39 cellular contexts compared by ENCODE assay signal in the genomic region with DNA sequence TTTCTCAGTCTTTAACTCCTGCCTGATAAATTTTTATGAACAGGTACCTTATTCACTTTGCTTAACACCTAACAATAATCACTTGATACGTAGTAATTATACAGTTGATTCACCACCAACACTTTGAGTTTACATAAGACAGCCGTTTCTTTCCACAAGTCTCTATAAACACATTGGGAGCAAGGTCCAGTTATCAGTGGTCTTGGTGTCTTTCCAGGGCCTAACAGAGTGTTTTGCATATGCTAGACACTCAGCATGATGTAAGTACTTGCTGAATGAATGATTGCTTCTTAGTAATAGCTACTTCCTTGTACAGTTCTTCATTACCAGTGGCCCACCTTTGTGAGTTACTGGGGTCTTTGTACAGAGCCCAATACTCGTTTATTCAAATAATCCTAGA. TPM values are rescaled to one million over a fixed set of nuclear protein-coding genes. Genes with fewer than 3 reads are reported as not detected.
DNase-seq lines count a peak whose midpoint lies in the region; ATAC-seq, FAIRE-seq and TF ChIP-seq lines count a peak whose summit lies in the region.
"Had no signal": no experiment of that assay in that cellular context is flagged by ENCODE, and none has a peak within 500 bp of the region (broad histone marks: within the 10 kb centered on the region; RNA-seq: fewer than 3 reads in every experiment).

No MANE protein-coding gene starts in this region.

- H3K27ac Mint-ChIP-seq in astrocyte (ENCODE audit: unreplicated experiment) (no peak overlapping the region), nephron progenitor cell (no peak overlapping the region)
- H3K27ac Mint-ChIP-seq: activated CD4-positive, alpha-beta T cell treated with anti-CD3 and anti-CD28 coated beads for 36 hours; activated CD8-positive, alpha-beta T cell treated with anti-CD3 and anti-CD28 coated beads for 36 hours; activated naive CD4-positive, alpha-beta T cell treated with anti-CD3 and anti-CD28 coated beads for 36 hours; activated T-helper 1 cell treated with anti-CD3 and anti-CD28 coated beads, Interleukin-12 subunit alpha, Interleukin-12 subunit beta, Interleukin-2, Interleukin-4 antibody, amounts not matched to agents 30 ng/mL and 10 ng/mL and 1 ng/mL, durations not matched to agents 14 hours and 24 hours and 36 hours; IgD-negative memory B cell; type B pancreatic cell had no signal

- no peak overlapping the region for H3K4me2 ChIP-seq in astrocyte (ENCODE audit: low read length)

- H4K20me1 ChIP-seq in astrocyte (ENCODE audit: insufficient read depth, low read length), result peaks cover 38% of the 10 kb centered on the region

- H3K9ac ChIP-seq in astrocyte (ENCODE audit: low read length), result no peak overlapping the region

- no peak overlapping the region for H2AFZ ChIP-seq in astrocyte (ENCODE audit: low read depth, low read length)

- no peaks in the 10 kb centered on the region for H3K9me3 ChIP-seq in astrocyte (ENCODE audit: insufficient read depth, low read depth, low read length)
- H3K9me3 ChIP-seq in psoas muscle, result no peaks in the 10 kb centered on the region
- H3K9me3 ChIP-seq: Caco-2, esophagus squamous epithelium, spleen had no signal

- 75 to 86% (median 79%) methylated on average over 3 of the region's 3 CpGs for WGBS in psoas muscle, 3 donors

- H3K27me3 ChIP-seq in astrocyte (ENCODE audit: insufficient read depth, low read length), result no peaks in the 10 kb centered on the region
- no peaks in the 10 kb centered on the region for H3K27me3 ChIP-seq in psoas muscle (ENCODE audit: insufficient read depth in 3 of 3, low read length in 2 of 3)
- H3K27me3 ChIP-seq: esophagus squamous epithelium, spleen had no signal

- H3K79me2 ChIP-seq in astrocyte (ENCODE audit: insufficient read depth, low read length), result peaks cover 36% of the 10 kb centered on the region

- H3K4me1 Mint-ChIP-seq in astrocyte (ENCODE audit: low read depth, unreplicated experiment) (no peaks in the 10 kb centered on the region), nephron progenitor cell (peaks cover 6% of the 10 kb centered on the region)
- H3K4me1 Mint-ChIP-seq: CD14-positive monocyte had no signal

- no peaks in the 10 kb centered on the region for H3K4me1 ChIP-seq in astrocyte (ENCODE audit: insufficient read depth, low read length)
- peaks cover 47% of the 10 kb centered on the region for H3K4me1 ChIP-seq in psoas muscle
- H3K4me1 ChIP-seq: Caco-2 had no signal

- H3K27me3 Mint-ChIP-seq in astrocyte (ENCODE audit: low read depth, unreplicated experiment) (no peaks in the 10 kb centered on the region), nephron progenitor cell (ENCODE audit: low read depth, poor library complexity) (no peaks in the 10 kb centered on the region)
- H3K27me3 Mint-ChIP-seq: activated CD4-positive, alpha-beta T cell treated with anti-CD3 and anti-CD28 coated beads for 36 hours; activated CD8-positive, alpha-beta T cell treated with anti-CD3 and anti-CD28 coated beads for 36 hours; brain; IgD-negative memory B cell; naive thymus-derived CD4-positive, alpha-beta T cell; type B pancreatic cell had no signal

- FAIRE-seq in astrocyte (lab: Jason Lieb, UNC), result no peak
- FAIRE-seq: frontal cortex had no signal

- H3K9me3 Mint-ChIP-seq in astrocyte (ENCODE audit: unreplicated experiment), result no peaks in the 10 kb centered on the region
- no peaks in the 10 kb centered on the region for H3K9me3 Mint-ChIP-seq in nephron progenitor cell
- H3K9me3 Mint-ChIP-seq: activated CD8-positive, alpha-beta T cell treated with anti-CD3 and anti-CD28 coated beads for 36 hours; activated naive CD4-positive, alpha-beta T cell treated with anti-CD3 and anti-CD28 coated beads for 36 hours; activated T-helper 1 cell treated with anti-CD3 and anti-CD28 coated beads, Interleukin-12 subunit alpha, Interleukin-12 subunit beta, Interleukin-2, Interleukin-4 antibody, amounts not matched to agents 30 ng/mL and 10 ng/mL and 1 ng/mL, durations not matched to agents 14 hours and 24 hours and 36 hours; brain; CD14-positive monocyte; IgD-negative memory B cell; naive thymus-derived CD4-positive, alpha-beta T cell; type B pancreatic cell had no signal

- DNase-seq in HT-29 (ENCODE audit: low spot score) (peak; percentile 50), astrocyte (ENCODE audit: low read depth) (peak; percentile 14), left colon (peak; percentile 9 to 51), psoas muscle (no peak), nephron progenitor cell (no peak)
- DNase-seq: activated CD4-positive, alpha-beta T cell treated with anti-CD3 and anti-CD28 coated beads for 36 hours; activated CD8-positive, alpha-beta memory T cell treated with anti-CD3 and anti-CD28 coated beads, Interleukin-2, amount 50 U/mL, for 48 hours; activated CD8-positive, alpha-beta T cell treated with anti-CD3 and anti-CD28 coated beads for 36 hours; activated naive CD4-positive, alpha-beta T cell treated with anti-CD3 and anti-CD28 coated beads for 36 hours; Caco-2; cerebellar nuclear complex; DMS79 treated with DMSO at 0.1 percent for 48 hours; esophagus squamous epithelium; GDM1; hippocampal formation; mesendoderm; naive thymus-derived CD4-positive, alpha-beta T cell; NCI-H1436 treated with DMSO at 0.1 percent for 48 hours; NCI-H2107; NCI-H345; NCI-H82; occipital lobe; retina; RPMI8226; spleen; stimulated activated CD4-positive, alpha-beta T cell treated with anti-CD3 and anti-CD28 coated beads, Interleukin-4, amount 100 ng/mL, for 1 hour; T1000 had no signal

- peaks cover 14% of the 10 kb centered on the region for H3K36me3 Mint-ChIP-seq in astrocyte (ENCODE audit: low read depth, unreplicated experiment)
- H3K36me3 Mint-ChIP-seq in nephron progenitor cell (ENCODE audit: low read depth), result peaks cover 50% of the 10 kb centered on the region

- no peak for TF ChIP-seq CTCF in astrocyte (IDR thresholded peaks at IDR 0.05; ENCODE audit: insufficient read depth, low read depth, low read length)
- TF ChIP-seq CTCF in psoas muscle (IDR thresholded peaks at IDR 0.05), result no peak
- TF ChIP-seq CTCF in nephron progenitor cell (IDR thresholded peaks at IDR 0.05), result no peak

- H3K36me3 ChIP-seq in astrocyte (ENCODE audit: insufficient read depth, low read length), result peaks cover 31% of the 10 kb centered on the region
- H3K36me3 ChIP-seq in psoas muscle (ENCODE audit: insufficient read depth in 1 of 2, low read depth in 1 of 2), result peaks cover 18 to 78% of the 10 kb centered on the region in 2 donors

- intact Hi-C loops in left colon (cut with DNase I, micrococcal nuclease) (no loop called here), psoas muscle (cut with DNase I) (no loop called here)

- ATAC-seq in left colon (peak; percentile 73), psoas muscle (no peak), HG02981 (IDR thresholded peaks at IDR 0.05; ENCODE audit: unreplicated experiment) (no peak), GM18511 (IDR thresholded peaks at IDR 0.05; ENCODE audit: unreplicated experiment) (no peak)
- ATAC-seq: activated CD4-positive, alpha-beta T cell treated with anti-CD3 and anti-CD28 coated beads for 36 hours; activated CD8-positive, alpha-beta T cell treated with anti-CD3 and anti-CD28 coated beads for 36 hours; naive thymus-derived CD4-positive, alpha-beta T cell had no signal

- H3K4me3 ChIP-seq in astrocyte (ENCODE audit: insufficient read depth, low read depth, low read length) (no peak overlapping the region), psoas muscle (no peak overlapping the region)
- H3K4me3 ChIP-seq: esophagus squamous epithelium, spleen had no signal

- H3K27ac ChIP-seq in astrocyte (ENCODE audit: low read depth, low read length) (no peak overlapping the region), psoas muscle (peak overlapping the region; percentile 13)
- H3K27ac ChIP-seq: esophagus squamous epithelium, spleen, VCaP had no signal

- no peak overlapping the region for H3K4me3 Mint-ChIP-seq in astrocyte (ENCODE audit: unreplicated experiment)
- no peak overlapping the region for H3K4me3 Mint-ChIP-seq in nephron progenitor cell
- H3K4me3 Mint-ChIP-seq: activated CD4-positive, alpha-beta T cell treated with anti-CD3 and anti-CD28 coated beads for 36 hours; activated CD8-positive, alpha-beta T cell treated with anti-CD3 and anti-CD28 coated beads for 36 hours; activated naive CD4-positive, alpha-beta T cell treated with anti-CD3 and anti-CD28 coated beads for 36 hours; activated T-helper 1 cell treated with anti-CD3 and anti-CD28 coated beads, Interleukin-12 subunit alpha, Interleukin-12 subunit beta, Interleukin-2, Interleukin-4 antibody, amounts not matched to agents 30 ng/mL and 10 ng/mL and 1 ng/mL, durations not matched to agents 14 hours and 24 hours and 36 hours; CD14-positive monocyte; IgD-negative memory B cell; naive thymus-derived CD4-positive, alpha-beta T cell; type B pancreatic cell had no signal

RNA-seq across cellular contexts. Expression of gene CLDN12, which starts 6.4 kb away (rescaled TPM):
- total RNA-seq in HT-29 (2014; rRNA removed; shearing (Covaris generic)), result 34.5 and 56.8 TPM in 2 replicates
- total RNA-seq in astrocyte, result 37.9 and 42.8 TPM in 2 replicates
- 10 to 100 TPM; 68.2 to 71.1 TPM for total RNA-seq in left colon
- total RNA-seq in psoas muscle, result 10 to 100 TPM; 18.0 to 42.2 (median 26.3) TPM
- 10 to 100 TPM; 16.3 to 30.4 (median 28.1) TPM for polyA plus RNA-seq in psoas muscle

RNA-seq across cellular contexts. Expression of gene PTTG1IP2, which starts 59.8 kb away (rescaled TPM):
- not detected in 2 replicates for total RNA-seq in HT-29 (2014; rRNA removed; shearing (Covaris generic))
- total RNA-seq in astrocyte (not detected in 2 replicates), left colon (not detected), psoas muscle (not detected)
- polyA plus RNA-seq in psoas muscle, result not detected
- total RNA-seq: activated CD4-positive, alpha-beta T cell treated with anti-CD3 and anti-CD28 coated beads for 36 hours; activated CD8-positive, alpha-beta T cell treated with anti-CD3 and anti-CD28 coated beads for 36 hours; activated naive CD4-positive, alpha-beta T cell treated with anti-CD3 and anti-CD28 coated beads for 36 hours; activated T-helper 1 cell treated with anti-CD3 and anti-CD28 coated beads, Interleukin-12 subunit alpha, Interleukin-12 subunit beta, Interleukin-2, Interleukin-4 antibody, amounts not matched to agents 30 ng/mL and 10 ng/mL and 1 ng/mL, durations not matched to agents 14 hours and 24 hours and 36 hours; Caco-2; dermis microvascular lymphatic vessel endothelial cell; esophagus squamous epithelium; frontal cortex; naive thymus-derived CD4-positive, alpha-beta T cell; occipital lobe; SK-MEL-5; spleen had no signal
- polyA plus RNA-seq: adipose tissue; CD14-positive monocyte; IgD-negative memory B cell; naive thymus-derived CD4-positive, alpha-beta T cell; spleen had no signal

Comparison
In these comparisons a context has a peak if more than half of its experiments do, and no peak if none do; other contexts are left out.
1. DNase-seq: peak in HT-29 (single experiment), astrocyte (single experiment) and left colon (2 of 2); none in psoas muscle (0 of 2) and nephron progenitor cell (single experiment).